13 cellular contexts compared by ENCODE assay signal in the genomic region with DNA sequence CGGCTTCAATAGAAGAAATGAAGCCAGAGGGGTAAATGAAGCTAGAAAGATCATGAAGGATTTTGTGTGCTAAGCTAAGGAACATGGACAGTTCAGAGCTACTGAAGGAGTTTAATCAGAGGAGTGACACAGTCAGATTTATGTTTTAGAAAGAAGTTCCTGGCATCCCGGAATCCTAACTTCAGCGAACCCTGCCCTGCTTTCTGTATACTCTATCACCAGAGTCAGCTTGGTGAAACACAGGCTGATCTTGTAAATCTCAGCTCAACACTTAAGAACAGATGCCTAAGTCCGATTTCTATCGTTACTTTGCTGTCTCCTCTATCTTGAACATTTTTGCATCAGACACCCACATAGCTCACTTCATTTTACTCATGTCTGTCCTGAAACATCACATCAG. TPM values are rescaled to one million over a fixed set of nuclear protein-coding genes. Genes with fewer than 3 reads are reported as not detected.
A peak's percentile ranks its signal among the peaks of the same experiment; 100 is the strongest.
DNase-seq lines count a peak whose midpoint lies in the region; ATAC-seq and TF ChIP-seq lines count a peak whose summit lies in the region.
"Had no signal": no experiment of that assay in that cellular context is flagged by ENCODE, and none has a peak within 500 bp of the region (broad histone marks: within the 10 kb centered on the region; RNA-seq: fewer than 3 reads in every experiment).

No MANE protein-coding gene starts in this region.

- no peak overlapping the region for H3K9ac ChIP-seq in fibroblast of lung (ENCODE audit: insufficient read depth, low read length)

- in situ Hi-C loops in Panc1 (cut with HindIII; ENCODE audit: low pct_unique_long_range_greater_than_20kb, low sequenced_read_pairs), result no loop called here

- H3K27me3 ChIP-seq in Panc1 (ENCODE audit: control insufficient read depth, insufficient read depth, low read length) (no peaks in the 10 kb centered on the region), fibroblast of lung (ENCODE audit: control insufficient read depth, insufficient read depth, low read length) (no peaks in the 10 kb centered on the region), muscle layer of duodenum (ENCODE audit: low read depth, low read length) (no peaks in the 10 kb centered on the region), upper lobe of right lung (no peaks in the 10 kb centered on the region)
- H3K27me3 ChIP-seq: ovary, Peyer's patch had no signal

- ATAC-seq in Panc1 (no peak), upper lobe of right lung (peak; percentile 39), HG03439 (IDR thresholded peaks at IDR 0.05; ENCODE audit: unreplicated experiment) (no peak), GM21423 (IDR thresholded peaks at IDR 0.05; ENCODE audit: unreplicated experiment) (no peak)

- H3K36me3 ChIP-seq in Panc1 (ENCODE audit: control insufficient read depth, insufficient read depth, low read length) (no peaks in the 10 kb centered on the region), fibroblast of lung (ENCODE audit: control insufficient read depth, insufficient read depth, low read length) (peaks cover 2% of the 10 kb centered on the region), muscle layer of duodenum (ENCODE audit: control insufficient read depth in 1 of 2, insufficient read depth in 2 of 2, low read length in 2 of 2) (peaks cover 0 to 12% of the 10 kb centered on the region in 2 donors), upper lobe of right lung (peaks cover 26% of the 10 kb centered on the region)
- H3K36me3 ChIP-seq: ovary had no signal

- no peak for DNase-seq in Panc1 (ENCODE audit: low read depth, low spot score)
- peak in 1 of 2 donors; percentile 40 for DNase-seq in fibroblast of lung (ENCODE audit: low read depth in 2 of 2)
- no peak for DNase-seq in upper lobe of right lung
- DNase-seq in RWPE1 (ENCODE audit: low spot score), result no peak
- DNase-seq: activated T-cell treated with anti-CD3 and anti-CD28 coated beads, Interleukin-2, amount 50 U/mL, for 24 hours; anterior cingulate cortex; endodermal cell; NCI-H510A; ovary; Peyer's patch had no signal

- H3K4me3 ChIP-seq in Panc1 (ENCODE audit: low read depth in 2 of 2, low read length in 2 of 2), result no peak overlapping the region
- peak overlapping the region in 1 of 4 experiments; percentile 34 for H3K4me3 ChIP-seq in fibroblast of lung (replicated peaks in 1 of 4; ENCODE audit: control extremely low read depth in 1 of 4, insufficient read depth in 1 of 4, low read depth in 3 of 4, low read length in 4 of 4)
- H3K4me3 ChIP-seq in muscle layer of duodenum (ENCODE audit: low read depth in 1 of 2, low read length in 2 of 2), result peak overlapping the region; percentile 28 to 29
- H3K4me3 ChIP-seq in upper lobe of right lung, result peak overlapping the region; percentile 15
- H3K4me3 ChIP-seq: ovary had no signal

- H4K20me1 ChIP-seq in fibroblast of lung (ENCODE audit: control insufficient read depth, extremely low read depth, insufficient read depth, low read length), result no peaks in the 10 kb centered on the region

- CTCF ChIA-PET in Panc1 (lab: Charles Lee), result interaction anchor here (0.6 kb wide), 1 partner anchor 9 kb away, joined by 4 read pairs; the partner anchor contains the start of gene AHR
- CTCF ChIA-PET in RWPE1 (lab: Yijun Ruan, JAX), result no interaction called here

- H3K79me2 ChIP-seq in fibroblast of lung (ENCODE audit: control insufficient read depth, insufficient read depth, low read length), result peaks cover 87% of the 10 kb centered on the region

- no peaks in the 10 kb centered on the region for H3K9me3 ChIP-seq in Panc1 (ENCODE audit: control insufficient read depth, insufficient read depth, low read depth, low read length)
- no peaks in the 10 kb centered on the region for H3K9me3 ChIP-seq in fibroblast of lung (ENCODE audit: control insufficient read depth, insufficient read depth, low read depth, low read length)
- no peaks in the 10 kb centered on the region for H3K9me3 ChIP-seq in muscle layer of duodenum (ENCODE audit: control insufficient read depth in 1 of 2, low read length in 2 of 2)
- no peaks in the 10 kb centered on the region for H3K9me3 ChIP-seq in upper lobe of right lung
- H3K9me3 ChIP-seq: ovary, Peyer's patch had no signal

- peak overlapping the region; percentile 64 for H3K4me2 ChIP-seq in fibroblast of lung (ENCODE audit: extremely low read depth, insufficient read depth, low read length)

- BruUV-seq in Panc1 (replicated peaks; lab: Mats Ljungman, UMichigan), result no TSS peak

- H3K27ac ChIP-seq in Panc1 (ENCODE audit: low read length), result peak overlapping the region; percentile 68
- H3K27ac ChIP-seq in fibroblast of lung (ENCODE audit: insufficient read depth, low read length), result peak overlapping the region; percentile 10
- peak overlapping the region; percentile 32 for H3K27ac ChIP-seq in muscle layer of duodenum (ENCODE audit: low read length)
- H3K27ac ChIP-seq in upper lobe of right lung, result peak overlapping the region; percentile 75
- H3K27ac ChIP-seq in RWPE1, result no peak overlapping the region
- H3K27ac ChIP-seq: ovary had no signal

- peaks cover 50% of the 10 kb centered on the region for H3K4me1 ChIP-seq in Panc1 (ENCODE audit: control insufficient read depth, insufficient read depth, low read length)
- peaks cover 14% of the 10 kb centered on the region for H3K4me1 ChIP-seq in fibroblast of lung (ENCODE audit: control insufficient read depth, extremely low read depth, insufficient read depth, low read length)
- H3K4me1 ChIP-seq in muscle layer of duodenum (ENCODE audit: control insufficient read depth in 1 of 2, insufficient read depth in 2 of 2, low read length in 2 of 2), result peaks cover 15 to 23% of the 10 kb centered on the region in 2 donors
- peaks cover 57% of the 10 kb centered on the region for H3K4me1 ChIP-seq in upper lobe of right lung

- intact Hi-C loops in Panc1 (cut with micrococcal nuclease; ENCODE audit: unreplicated experiment) (loop anchor here (10.0 kb wide), 1 partner anchor 413 kb away; no protein-coding TSS in a partner anchor), upper lobe of right lung (cut with DNase I) (no loop called here)

- H2AFZ ChIP-seq in fibroblast of lung (ENCODE audit: low read length), result no peak overlapping the region

- TF ChIP-seq CTCF in Panc1 (IDR thresholded peaks at IDR 0.05), result no peak
- no peak for TF ChIP-seq CTCF in fibroblast of lung (conservative IDR thresholded peaks at IDR 0.05 in 1 of 2, IDR thresholded peaks at IDR 0.05 in 1 of 2; ENCODE audit: low read depth in 1 of 2, low read length in 2 of 2)
- no peak for TF ChIP-seq CTCF in upper lobe of right lung (IDR thresholded peaks at IDR 0.05)
- no peak for TF ChIP-seq CTCF in RWPE1 (conservative IDR thresholded peaks at IDR 0.05; ENCODE audit: low read depth)

- POLR2A ChIA-PET in Panc1 (lab: Charles Lee), result no interaction called here
- POLR2A ChIA-PET in RWPE1 (lab: Yijun Ruan, JAX; ENCODE audit: low non-redundant PET), result no interaction called here

RNA-seq across cellular contexts. Expression of gene AHR, which starts 9.1 kb away (rescaled TPM):
- total RNA-seq in Panc1 (2021; ENCODE audit: unreplicated experiment) (36.6 TPM), fibroblast of lung (63.4 and 84.4 TPM in 2 replicates), upper lobe of right lung (118 TPM)
- 9.1 TPM for polyA plus RNA-seq in Panc1 (2012; ENCODE audit: insufficient read length)
- 10.2 and 15.4 TPM in 2 replicates for polyA plus RNA-seq in fibroblast of lung
- 18.7 and 31.5 TPM in 2 replicates for polyA plus RNA-seq in fibroblast of lung (2012)
- polyA minus RNA-seq in fibroblast of lung (ENCODE audit: low replicate concordance), result 32.3 and 60.6 TPM in 2 replicates

Comparison
In these comparisons a context has a peak if more than half of its experiments do, and no peak if none do; other contexts are left out.
1. H3K4me3 ChIP-seq: peak in muscle layer of duodenum (2 of 2) and upper lobe of right lung (single experiment); none in Panc1 (0 of 2).